In the genomic region with DNA sequence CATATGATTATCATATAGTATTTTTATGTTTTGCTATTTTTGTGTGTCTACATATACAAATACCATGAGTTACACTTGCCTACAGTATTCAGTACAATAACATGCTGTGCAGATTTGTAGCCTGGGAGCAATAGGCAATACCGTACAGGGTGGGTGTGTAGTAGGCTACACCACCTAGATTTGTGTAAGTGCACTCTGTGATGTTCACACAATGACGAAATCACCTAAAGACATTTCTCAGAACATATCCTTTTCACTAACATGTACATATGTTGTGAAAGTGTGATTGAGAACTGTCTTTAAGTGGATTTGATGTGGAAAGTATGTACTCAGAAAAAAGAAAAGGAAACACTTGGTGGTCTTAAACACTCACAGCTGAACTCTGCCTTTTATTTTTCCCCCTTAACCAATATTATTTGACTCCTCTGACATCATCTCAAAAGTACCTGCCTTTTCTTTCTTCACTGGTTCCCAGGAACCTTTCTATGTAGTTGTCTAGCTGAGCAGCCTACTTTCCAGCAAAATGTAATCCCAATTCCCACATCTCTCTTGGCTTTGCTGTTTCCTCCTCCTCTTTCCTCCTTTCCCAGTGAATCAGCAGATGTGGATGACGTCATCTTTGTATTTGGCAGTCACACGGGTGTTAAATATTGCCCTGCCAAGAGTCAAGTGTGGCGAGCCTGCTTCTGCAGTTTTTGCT, we compare ENCODE assay signal across 1 cellular context.
TF ChIP-seq lines count a peak whose summit lies in the region.

No MANE protein-coding gene starts in this region.

TF ChIP-seq in K562, 482 proteins besides CTCF, POLR2A, EP300 and RAD21 (continued from another document and continues in another):
- TF ChIP-seq ZNF766 (CRISPR knock-in tag; conservative IDR thresholded peaks at IDR 0.05) (no peak), ZNF12 (CRISPR knock-in tag; IDR thresholded peaks at IDR 0.05) (no peak), HLTF (IDR thresholded peaks at IDR 0.05) (no peak), SAFB (IDR thresholded peaks at IDR 0.05; ENCODE audit: borderline replicate concordance, low read depth, low read length) (no peak), ZNF311 (CRISPR knock-in tag; IDR thresholded peaks at IDR 0.05) (peak; percentile 61; the same call in 1 of the 2 replicates), RFX7 (CRISPR knock-in tag; IDR thresholded peaks at IDR 0.05) (no peak), PPARD (CRISPR knock-in tag; IDR thresholded peaks at IDR 0.05) (no peak), RBM39 (optimal IDR thresholded peaks at IDR 0.05; ENCODE audit: low read depth, low read length) (no peak), IFI16 (CRISPR knock-in tag; IDR thresholded peaks at IDR 0.05) (no peak), THRAP3 (IDR thresholded peaks at IDR 0.05; ENCODE audit: borderline replicate concordance) (no peak), GATA2 (CRISPR knock-in tag; IDR thresholded peaks at IDR 0.05) (no peak), MTA2 (IDR thresholded peaks at IDR 0.05; ENCODE audit: low read depth) (no peak; the same call in 1 of the 2 replicates), ZNF212 (CRISPR knock-in tag; IDR thresholded peaks at IDR 0.05) (no peak), SIRT6 (IDR thresholded peaks at IDR 0.05; ENCODE audit: low read depth, low read length) (no peak), FOXA1 (IDR thresholded peaks at IDR 0.05; ENCODE audit: borderline replicate concordance) (no peak), SMC3 (conservative IDR thresholded peaks at IDR 0.05; ENCODE audit: insufficient read depth, low read depth, low read length) (no peak), ZKSCAN3 (CRISPR knock-in tag; IDR thresholded peaks at IDR 0.05) (no peak), ZFP30 (CRISPR knock-in tag; IDR thresholded peaks at IDR 0.05; ENCODE audit: borderline replicate concordance) (no peak), CAMTA2 (CRISPR knock-in tag; conservative IDR thresholded peaks at IDR 0.05) (no peak), EP400 (IDR thresholded peaks at IDR 0.05) (no peak), TCF3 (CRISPR knock-in tag; IDR thresholded peaks at IDR 0.05) (no peak), FOS (IDR thresholded peaks at IDR 0.05; ENCODE audit: extremely low read depth, insufficient read length) (peak; percentile 28), TAF15 (IDR thresholded peaks at IDR 0.05; ENCODE audit: low read depth, low read length) (no peak), HOXB6 (CRISPR knock-in tag; IDR thresholded peaks at IDR 0.05; ENCODE audit: borderline replicate concordance) (no peak), SRSF9 (IDR thresholded peaks at IDR 0.05; ENCODE audit: borderline replicate concordance, low read depth, low read length) (no peak), ERF (CRISPR knock-in tag; IDR thresholded peaks at IDR 0.05) (no peak)
- TF ChIP-seq, protein P1, sequence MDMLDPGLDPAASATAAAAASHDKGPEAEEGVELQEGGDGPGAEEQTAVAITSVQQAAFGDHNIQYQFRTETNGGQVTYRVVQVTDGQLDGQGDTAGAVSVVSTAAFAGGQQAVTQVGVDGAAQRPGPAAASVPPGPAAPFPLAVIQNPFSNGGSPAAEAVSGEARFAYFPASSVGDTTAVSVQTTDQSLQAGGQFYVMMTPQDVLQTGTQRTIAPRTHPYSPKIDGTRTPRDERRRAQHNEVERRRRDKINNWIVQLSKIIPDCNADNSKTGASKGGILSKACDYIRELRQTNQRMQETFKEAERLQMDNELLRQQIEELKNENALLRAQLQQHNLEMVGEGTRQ (CRISPR knock-in tag; IDR thresholded peaks at IDR 0.05), result no peak
- TF ChIP-seq, protein P2, sequence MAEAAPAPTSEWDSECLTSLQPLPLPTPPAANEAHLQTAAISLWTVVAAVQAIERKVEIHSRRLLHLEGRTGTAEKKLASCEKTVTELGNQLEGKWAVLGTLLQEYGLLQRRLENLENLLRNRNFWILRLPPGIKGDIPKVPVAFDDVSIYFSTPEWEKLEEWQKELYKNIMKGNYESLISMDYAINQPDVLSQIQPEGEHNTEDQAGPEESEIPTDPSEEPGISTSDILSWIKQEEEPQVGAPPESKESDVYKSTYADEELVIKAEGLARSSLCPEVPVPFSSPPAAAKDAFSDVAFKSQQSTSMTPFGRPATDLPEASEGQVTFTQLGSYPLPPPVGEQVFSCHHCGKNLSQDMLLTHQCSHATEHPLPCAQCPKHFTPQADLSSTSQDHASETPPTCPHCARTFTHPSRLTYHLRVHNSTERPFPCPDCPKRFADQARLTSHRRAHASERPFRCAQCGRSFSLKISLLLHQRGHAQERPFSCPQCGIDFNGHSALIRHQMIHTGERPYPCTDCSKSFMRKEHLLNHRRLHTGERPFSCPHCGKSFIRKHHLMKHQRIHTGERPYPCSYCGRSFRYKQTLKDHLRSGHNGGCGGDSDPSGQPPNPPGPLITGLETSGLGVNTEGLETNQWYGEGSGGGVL (CRISPR knock-in tag; IDR thresholded peaks at IDR 0.05), result no peak
- TF ChIP-seq, protein P3, sequence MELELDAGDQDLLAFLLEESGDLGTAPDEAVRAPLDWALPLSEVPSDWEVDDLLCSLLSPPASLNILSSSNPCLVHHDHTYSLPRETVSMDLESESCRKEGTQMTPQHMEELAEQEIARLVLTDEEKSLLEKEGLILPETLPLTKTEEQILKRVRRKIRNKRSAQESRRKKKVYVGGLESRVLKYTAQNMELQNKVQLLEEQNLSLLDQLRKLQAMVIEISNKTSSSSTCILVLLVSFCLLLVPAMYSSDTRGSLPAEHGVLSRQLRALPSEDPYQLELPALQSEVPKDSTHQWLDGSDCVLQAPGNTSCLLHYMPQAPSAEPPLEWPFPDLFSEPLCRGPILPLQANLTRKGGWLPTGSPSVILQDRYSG (tag; conservative IDR thresholded peaks at IDR 0.05; ENCODE audit: low read depth), result no peak
- TF ChIP-seq, protein P4, sequence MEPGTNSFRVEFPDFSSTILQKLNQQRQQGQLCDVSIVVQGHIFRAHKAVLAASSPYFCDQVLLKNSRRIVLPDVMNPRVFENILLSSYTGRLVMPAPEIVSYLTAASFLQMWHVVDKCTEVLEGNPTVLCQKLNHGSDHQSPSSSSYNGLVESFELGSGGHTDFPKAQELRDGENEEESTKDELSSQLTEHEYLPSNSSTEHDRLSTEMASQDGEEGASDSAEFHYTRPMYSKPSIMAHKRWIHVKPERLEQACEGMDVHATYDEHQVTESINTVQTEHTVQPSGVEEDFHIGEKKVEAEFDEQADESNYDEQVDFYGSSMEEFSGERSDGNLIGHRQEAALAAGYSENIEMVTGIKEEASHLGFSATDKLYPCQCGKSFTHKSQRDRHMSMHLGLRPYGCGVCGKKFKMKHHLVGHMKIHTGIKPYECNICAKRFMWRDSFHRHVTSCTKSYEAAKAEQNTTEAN (CRISPR knock-in tag; IDR thresholded peaks at IDR 0.05), result no peak
- TF ChIP-seq, protein P5, sequence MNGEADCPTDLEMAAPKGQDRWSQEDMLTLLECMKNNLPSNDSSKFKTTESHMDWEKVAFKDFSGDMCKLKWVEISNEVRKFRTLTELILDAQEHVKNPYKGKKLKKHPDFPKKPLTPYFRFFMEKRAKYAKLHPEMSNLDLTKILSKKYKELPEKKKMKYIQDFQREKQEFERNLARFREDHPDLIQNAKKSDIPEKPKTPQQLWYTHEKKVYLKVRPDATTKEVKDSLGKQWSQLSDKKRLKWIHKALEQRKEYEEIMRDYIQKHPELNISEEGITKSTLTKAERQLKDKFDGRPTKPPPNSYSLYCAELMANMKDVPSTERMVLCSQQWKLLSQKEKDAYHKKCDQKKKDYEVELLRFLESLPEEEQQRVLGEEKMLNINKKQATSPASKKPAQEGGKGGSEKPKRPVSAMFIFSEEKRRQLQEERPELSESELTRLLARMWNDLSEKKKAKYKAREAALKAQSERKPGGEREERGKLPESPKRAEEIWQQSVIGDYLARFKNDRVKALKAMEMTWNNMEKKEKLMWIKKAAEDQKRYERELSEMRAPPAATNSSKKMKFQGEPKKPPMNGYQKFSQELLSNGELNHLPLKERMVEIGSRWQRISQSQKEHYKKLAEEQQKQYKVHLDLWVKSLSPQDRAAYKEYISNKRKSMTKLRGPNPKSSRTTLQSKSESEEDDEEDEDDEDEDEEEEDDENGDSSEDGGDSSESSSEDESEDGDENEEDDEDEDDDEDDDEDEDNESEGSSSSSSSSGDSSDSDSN (IDR thresholded peaks at IDR 0.05; ENCODE audit: borderline replicate concordance in 1 of 2, low read depth in 2 of 2, low read length in 2 of 2), result no peak
- TF ChIP-seq, protein P6, sequence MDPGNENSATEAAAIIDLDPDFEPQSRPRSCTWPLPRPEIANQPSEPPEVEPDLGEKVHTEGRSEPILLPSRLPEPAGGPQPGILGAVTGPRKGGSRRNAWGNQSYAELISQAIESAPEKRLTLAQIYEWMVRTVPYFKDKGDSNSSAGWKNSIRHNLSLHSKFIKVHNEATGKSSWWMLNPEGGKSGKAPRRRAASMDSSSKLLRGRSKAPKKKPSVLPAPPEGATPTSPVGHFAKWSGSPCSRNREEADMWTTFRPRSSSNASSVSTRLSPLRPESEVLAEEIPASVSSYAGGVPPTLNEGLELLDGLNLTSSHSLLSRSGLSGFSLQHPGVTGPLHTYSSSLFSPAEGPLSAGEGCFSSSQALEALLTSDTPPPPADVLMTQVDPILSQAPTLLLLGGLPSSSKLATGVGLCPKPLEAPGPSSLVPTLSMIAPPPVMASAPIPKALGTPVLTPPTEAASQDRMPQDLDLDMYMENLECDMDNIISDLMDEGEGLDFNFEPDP (CRISPR knock-in tag; IDR thresholded peaks at IDR 0.05), result no peak
- TF ChIP-seq, protein P7, sequence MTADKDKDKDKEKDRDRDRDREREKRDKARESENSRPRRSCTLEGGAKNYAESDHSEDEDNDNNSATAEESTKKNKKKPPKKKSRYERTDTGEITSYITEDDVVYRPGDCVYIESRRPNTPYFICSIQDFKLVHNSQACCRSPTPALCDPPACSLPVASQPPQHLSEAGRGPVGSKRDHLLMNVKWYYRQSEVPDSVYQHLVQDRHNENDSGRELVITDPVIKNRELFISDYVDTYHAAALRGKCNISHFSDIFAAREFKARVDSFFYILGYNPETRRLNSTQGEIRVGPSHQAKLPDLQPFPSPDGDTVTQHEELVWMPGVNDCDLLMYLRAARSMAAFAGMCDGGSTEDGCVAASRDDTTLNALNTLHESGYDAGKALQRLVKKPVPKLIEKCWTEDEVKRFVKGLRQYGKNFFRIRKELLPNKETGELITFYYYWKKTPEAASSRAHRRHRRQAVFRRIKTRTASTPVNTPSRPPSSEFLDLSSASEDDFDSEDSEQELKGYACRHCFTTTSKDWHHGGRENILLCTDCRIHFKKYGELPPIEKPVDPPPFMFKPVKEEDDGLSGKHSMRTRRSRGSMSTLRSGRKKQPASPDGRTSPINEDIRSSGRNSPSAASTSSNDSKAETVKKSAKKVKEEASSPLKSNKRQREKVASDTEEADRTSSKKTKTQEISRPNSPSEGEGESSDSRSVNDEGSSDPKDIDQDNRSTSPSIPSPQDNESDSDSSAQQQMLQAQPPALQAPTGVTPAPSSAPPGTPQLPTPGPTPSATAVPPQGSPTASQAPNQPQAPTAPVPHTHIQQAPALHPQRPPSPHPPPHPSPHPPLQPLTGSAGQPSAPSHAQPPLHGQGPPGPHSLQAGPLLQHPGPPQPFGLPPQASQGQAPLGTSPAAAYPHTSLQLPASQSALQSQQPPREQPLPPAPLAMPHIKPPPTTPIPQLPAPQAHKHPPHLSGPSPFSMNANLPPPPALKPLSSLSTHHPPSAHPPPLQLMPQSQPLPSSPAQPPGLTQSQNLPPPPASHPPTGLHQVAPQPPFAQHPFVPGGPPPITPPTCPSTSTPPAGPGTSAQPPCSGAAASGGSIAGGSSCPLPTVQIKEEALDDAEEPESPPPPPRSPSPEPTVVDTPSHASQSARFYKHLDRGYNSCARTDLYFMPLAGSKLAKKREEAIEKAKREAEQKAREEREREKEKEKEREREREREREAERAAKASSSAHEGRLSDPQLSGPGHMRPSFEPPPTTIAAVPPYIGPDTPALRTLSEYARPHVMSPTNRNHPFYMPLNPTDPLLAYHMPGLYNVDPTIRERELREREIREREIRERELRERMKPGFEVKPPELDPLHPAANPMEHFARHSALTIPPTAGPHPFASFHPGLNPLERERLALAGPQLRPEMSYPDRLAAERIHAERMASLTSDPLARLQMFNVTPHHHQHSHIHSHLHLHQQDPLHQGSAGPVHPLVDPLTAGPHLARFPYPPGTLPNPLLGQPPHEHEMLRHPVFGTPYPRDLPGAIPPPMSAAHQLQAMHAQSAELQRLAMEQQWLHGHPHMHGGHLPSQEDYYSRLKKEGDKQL (CRISPR knock-in tag; IDR thresholded peaks at IDR 0.05; ENCODE audit: borderline replicate concordance), result no peak
- TF ChIP-seq, protein P8, sequence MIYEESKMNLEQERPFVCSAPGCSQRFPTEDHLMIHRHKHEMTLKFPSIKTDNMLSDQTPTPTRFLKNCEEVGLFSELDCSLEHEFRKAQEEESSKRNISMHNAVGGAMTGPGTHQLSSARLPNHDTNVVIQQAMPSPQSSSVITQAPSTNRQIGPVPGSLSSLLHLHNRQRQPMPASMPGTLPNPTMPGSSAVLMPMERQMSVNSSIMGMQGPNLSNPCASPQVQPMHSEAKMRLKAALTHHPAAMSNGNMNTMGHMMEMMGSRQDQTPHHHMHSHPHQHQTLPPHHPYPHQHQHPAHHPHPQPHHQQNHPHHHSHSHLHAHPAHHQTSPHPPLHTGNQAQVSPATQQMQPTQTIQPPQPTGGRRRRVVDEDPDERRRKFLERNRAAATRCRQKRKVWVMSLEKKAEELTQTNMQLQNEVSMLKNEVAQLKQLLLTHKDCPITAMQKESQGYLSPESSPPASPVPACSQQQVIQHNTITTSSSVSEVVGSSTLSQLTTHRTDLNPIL (CRISPR knock-in tag; IDR thresholded peaks at IDR 0.05), result peak; percentile 74; the same call in 1 of the 2 replicates
- TF ChIP-seq, protein P9, sequence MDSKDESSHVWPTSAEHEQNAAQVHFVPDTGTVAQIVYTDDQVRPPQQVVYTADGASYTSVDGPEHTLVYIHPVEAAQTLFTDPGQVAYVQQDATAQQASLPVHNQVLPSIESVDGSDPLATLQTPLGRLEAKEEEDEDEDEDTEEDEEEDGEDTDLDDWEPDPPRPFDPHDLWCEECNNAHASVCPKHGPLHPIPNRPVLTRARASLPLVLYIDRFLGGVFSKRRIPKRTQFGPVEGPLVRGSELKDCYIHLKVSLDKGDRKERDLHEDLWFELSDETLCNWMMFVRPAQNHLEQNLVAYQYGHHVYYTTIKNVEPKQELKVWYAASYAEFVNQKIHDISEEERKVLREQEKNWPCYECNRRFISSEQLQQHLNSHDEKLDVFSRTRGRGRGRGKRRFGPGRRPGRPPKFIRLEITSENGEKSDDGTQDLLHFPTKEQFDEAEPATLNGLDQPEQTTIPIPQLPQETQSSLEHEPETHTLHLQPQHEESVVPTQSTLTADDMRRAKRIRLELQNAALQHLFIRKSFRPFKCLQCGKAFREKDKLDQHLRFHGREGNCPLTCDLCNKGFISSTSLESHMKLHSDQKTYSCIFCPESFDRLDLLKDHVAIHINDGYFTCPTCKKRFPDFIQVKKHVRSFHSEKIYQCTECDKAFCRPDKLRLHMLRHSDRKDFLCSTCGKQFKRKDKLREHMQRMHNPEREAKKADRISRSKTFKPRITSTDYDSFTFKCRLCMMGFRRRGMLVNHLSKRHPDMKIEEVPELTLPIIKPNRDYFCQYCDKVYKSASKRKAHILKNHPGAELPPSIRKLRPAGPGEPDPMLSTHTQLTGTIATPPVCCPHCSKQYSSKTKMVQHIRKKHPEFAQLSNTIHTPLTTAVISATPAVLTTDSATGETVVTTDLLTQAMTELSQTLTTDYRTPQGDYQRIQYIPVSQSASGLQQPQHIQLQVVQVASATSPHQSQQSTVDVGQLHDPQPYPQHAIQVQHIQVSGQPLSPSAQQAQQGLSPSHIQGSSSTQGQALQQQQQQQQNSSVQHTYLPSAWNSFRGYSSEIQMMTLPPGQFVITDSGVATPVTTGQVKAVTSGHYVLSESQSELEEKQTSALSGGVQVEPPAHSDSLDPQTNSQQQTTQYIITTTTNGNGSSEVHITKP (IDR thresholded peaks at IDR 0.05; ENCODE audit: partially characterized antibody), result no peak
